In the genomic region with DNA sequence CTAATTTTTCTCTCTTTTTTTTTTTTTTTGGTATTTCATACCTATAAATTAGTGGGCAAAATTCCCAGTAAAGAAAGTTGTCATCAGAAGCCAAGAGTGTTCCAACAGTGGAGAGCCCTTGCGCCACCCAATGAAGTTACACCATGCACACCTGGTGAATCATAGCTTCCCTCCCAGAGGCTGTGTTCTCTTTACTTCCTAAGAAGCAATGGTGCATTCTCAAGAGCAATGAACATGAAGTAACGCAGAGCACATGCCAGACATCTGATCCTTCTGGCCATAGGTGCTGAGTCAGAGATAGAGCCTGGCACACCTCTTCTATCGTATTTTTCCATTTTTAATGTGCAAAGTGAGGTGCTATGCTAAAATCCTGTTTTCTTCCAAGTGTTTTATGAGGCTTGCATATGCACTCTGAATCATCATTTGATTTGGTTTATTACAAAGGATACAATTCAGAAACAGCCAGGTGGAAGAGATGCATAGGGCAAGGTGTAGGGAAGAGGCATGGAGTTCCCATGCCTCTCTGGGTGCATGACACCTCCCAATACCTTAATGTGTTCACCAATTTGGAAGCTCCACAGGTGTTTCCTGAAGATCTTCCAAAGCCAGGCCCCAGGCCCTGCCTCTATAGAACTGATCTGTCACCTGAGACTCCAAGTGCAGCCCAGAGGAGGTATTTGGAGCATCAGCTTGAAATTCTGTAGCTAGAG, we compare ENCODE assay signal across 2 cellular contexts.
TF ChIP-seq lines count a peak whose summit lies in the region.

No MANE protein-coding gene starts in this region.

TF ChIP-seq in A549, 52 proteins besides CTCF, POLR2A, EP300 and RAD21 (continued from another document and continues in another):
- TF ChIP-seq E2F6 (IDR thresholded peaks at IDR 0.05; ENCODE audit: borderline replicate concordance, low read depth) (no peak), CEBPB (IDR thresholded peaks at IDR 0.05) (peak; percentile 66 to 82), CHD4 (IDR thresholded peaks at IDR 0.05; ENCODE audit: borderline replicate concordance) (no peak), JUNB (IDR thresholded peaks at IDR 0.05) (peak; percentile 63; the same call in 1 of the 2 replicates), ELK1 (IDR thresholded peaks at IDR 0.05; ENCODE audit: low read depth, low read length) (no peak), HOXA7 (CRISPR knock-in tag; IDR thresholded peaks at IDR 0.05) (no peak), ZNF302 (CRISPR knock-in tag; IDR thresholded peaks at IDR 0.05) (no peak), KDM1A (IDR thresholded peaks at IDR 0.05; ENCODE audit: low read depth) (no peak), RCOR1 (IDR thresholded peaks at IDR 0.05; ENCODE audit: low read depth, low read length) (no peak), FOXS1 (CRISPR knock-in tag; IDR thresholded peaks at IDR 0.05) (no peak), HOXB13 (CRISPR knock-in tag; IDR thresholded peaks at IDR 0.05; ENCODE audit: low read depth) (no peak), FOSL2 (IDR thresholded peaks at IDR 0.05) (peak; percentile 75), FOSL2 (CRISPR knock-in tag; IDR thresholded peaks at IDR 0.05) (peak; percentile 53), HMGXB4 (CRISPR knock-in tag; IDR thresholded peaks at IDR 0.05; ENCODE audit: borderline replicate concordance) (no peak), SMC3 (IDR thresholded peaks at IDR 0.05) (no peak), NFE2L2 (conservative IDR thresholded peaks at IDR 0.05; ENCODE audit: low read length) (no peak), RFX5 (IDR thresholded peaks at IDR 0.05) (no peak), ZC3H11A (IDR thresholded peaks at IDR 0.05) (no peak), ESRRA (IDR thresholded peaks at IDR 0.05; ENCODE audit: borderline replicate concordance, low read length) (no peak), NR3C1 (IDR thresholded peaks at IDR 0.05) (no peak), JUN (IDR thresholded peaks at IDR 0.05) (no peak), HES2 (IDR thresholded peaks at IDR 0.05) (0 out of 2 replicates have a peak, but pooled peaks have one; percentile 41), NPAS2 (CRISPR knock-in tag; IDR thresholded peaks at IDR 0.05; ENCODE audit: borderline replicate concordance) (no peak), RARB (CRISPR knock-in tag; IDR thresholded peaks at IDR 0.05) (no peak), EHF (CRISPR knock-in tag; IDR thresholded peaks at IDR 0.05) (no peak), RNF2 (IDR thresholded peaks at IDR 0.05; ENCODE audit: borderline replicate concordance, low read depth) (no peak), PBX3 (IDR thresholded peaks at IDR 0.05) (no peak)
- TF ChIP-seq, protein P1, sequence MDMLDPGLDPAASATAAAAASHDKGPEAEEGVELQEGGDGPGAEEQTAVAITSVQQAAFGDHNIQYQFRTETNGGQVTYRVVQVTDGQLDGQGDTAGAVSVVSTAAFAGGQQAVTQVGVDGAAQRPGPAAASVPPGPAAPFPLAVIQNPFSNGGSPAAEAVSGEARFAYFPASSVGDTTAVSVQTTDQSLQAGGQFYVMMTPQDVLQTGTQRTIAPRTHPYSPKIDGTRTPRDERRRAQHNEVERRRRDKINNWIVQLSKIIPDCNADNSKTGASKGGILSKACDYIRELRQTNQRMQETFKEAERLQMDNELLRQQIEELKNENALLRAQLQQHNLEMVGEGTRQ (IDR thresholded peaks at IDR 0.05), result no peak
- TF ChIP-seq, protein P2, sequence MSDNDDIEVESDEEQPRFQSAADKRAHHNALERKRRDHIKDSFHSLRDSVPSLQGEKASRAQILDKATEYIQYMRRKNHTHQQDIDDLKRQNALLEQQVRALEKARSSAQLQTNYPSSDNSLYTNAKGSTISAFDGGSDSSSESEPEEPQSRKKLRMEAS (IDR thresholded peaks at IDR 0.05), result no peak

TF ChIP-seq in Ishikawa, 13 proteins besides CTCF, POLR2A, EP300 and RAD21 (continued from another document):
- no peak for TF ChIP-seq TAF1 (IDR thresholded peaks at IDR 0.05; ENCODE audit: low read depth)
- TF ChIP-seq REST (IDR thresholded peaks at IDR 0.05; ENCODE audit: low read depth), result no peak
- no peak for TF ChIP-seq ZBTB7A (IDR thresholded peaks at IDR 0.05; ENCODE audit: low read depth)
